ENCODE assay signal across 3 cellular contexts in genomic region chr16:68494261-68494660, GRCh38. TPM values are rescaled to one million over a fixed set of nuclear protein-coding genes. Genes with fewer than 3 reads are reported as not detected.
"Had no signal": no experiment of that assay in that cellular context is flagged by ENCODE, and none has a peak within 500 bp of the region (broad histone marks: within the 10 kb centered on the region; RNA-seq: fewer than 3 reads in every experiment).

No MANE protein-coding gene starts in this region.

RNA-seq across cellular contexts. Expression of gene SMPD3, which starts 46.0 kb away (rescaled TPM):
- total RNA-seq: endothelial cell of umbilical vein, epithelial cell of proximal tubule, mammary epithelial cell had no signal
- polyA plus RNA-seq: endothelial cell of umbilical vein, mammary epithelial cell had no signal
